8 cellular contexts compared by ENCODE assay signal in the genomic region with DNA sequence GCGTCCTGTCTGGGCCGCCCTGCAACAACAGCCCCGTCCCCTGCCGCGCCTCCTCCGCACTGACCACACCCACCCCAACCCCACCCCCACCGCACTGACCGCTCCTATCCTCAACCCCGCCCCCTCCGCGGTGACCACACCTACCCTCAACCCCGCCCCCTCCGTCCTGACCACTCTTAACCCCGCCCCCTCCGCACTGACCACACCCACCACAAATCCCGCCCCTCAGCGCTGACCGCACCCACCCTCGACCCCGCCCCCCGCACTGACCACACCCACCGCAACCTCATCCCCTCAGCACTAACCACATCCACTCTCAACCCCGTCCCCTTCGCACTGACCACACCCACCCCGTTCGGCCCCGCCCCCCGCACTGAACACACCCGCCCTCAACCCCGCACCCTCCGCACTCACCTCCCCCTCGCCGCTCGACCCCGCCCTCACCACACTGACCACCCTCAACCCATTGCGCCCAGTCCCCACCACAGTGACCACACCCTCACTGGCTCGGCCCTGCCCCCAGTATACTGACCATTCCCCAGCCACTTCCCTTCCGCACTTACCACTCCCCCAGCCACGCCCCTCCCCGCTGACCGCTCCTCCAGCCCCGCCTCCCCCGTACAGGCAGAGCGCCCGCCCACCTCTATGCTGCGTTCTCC. TPM values are rescaled to one million over a fixed set of nuclear protein-coding genes. Genes with fewer than 3 reads are reported as not detected.
DNase-seq lines count a peak whose midpoint lies in the region; ATAC-seq and TF ChIP-seq lines count a peak whose summit lies in the region.

No MANE protein-coding gene starts in this region.

- peak overlapping the region; percentile 71 for H3K4me3 ChIP-seq in GM12865 (ENCODE audit: low read depth, low read length)

- TF ChIP-seq CTCF in GM12865 (IDR thresholded peaks at IDR 0.05; ENCODE audit: insufficient read depth, low read depth, low read length, missing control alignments) = no peak

- H3K27me3 Mint-ChIP-seq in activated T-cell treated with anti-CD3 and anti-CD28 coated beads, Interleukin-2, amount 50 U/mL, for 72 hours (ENCODE audit: low read depth) = peaks cover 38% of the 10 kb centered on the region

- peak; percentile 56 for ATAC-seq in HG02970 (IDR thresholded peaks at IDR 0.05; ENCODE audit: low FRiP score, unreplicated experiment)
- peak; percentile 67 to 77 for ATAC-seq in activated T-cell treated with anti-CD3 and anti-CD28 coated beads, Interleukin-2, amount 50 U/mL, for 72 hours (replicated peaks in 1 of 2)

- no peaks in the 10 kb centered on the region for H3K9me3 Mint-ChIP-seq in activated T-cell treated with anti-CD3 and anti-CD28 coated beads, Interleukin-2, amount 50 U/mL, for 72 hours

- H3K36me3 Mint-ChIP-seq in activated T-cell treated with anti-CD3 and anti-CD28 coated beads, Interleukin-2, amount 50 U/mL, for 72 hours (ENCODE audit: insufficient read depth in 2 of 2) = no peaks in the 10 kb centered on the region

- H3K27ac Mint-ChIP-seq in activated T-cell treated with anti-CD3 and anti-CD28 coated beads, Interleukin-2, amount 50 U/mL, for 72 hours = peak overlapping the region; percentile 89

- peak overlapping the region; percentile 73 to 74 for H3K4me3 Mint-ChIP-seq in activated T-cell treated with anti-CD3 and anti-CD28 coated beads, Interleukin-2, amount 50 U/mL, for 72 hours

- H3K4me1 Mint-ChIP-seq in activated T-cell treated with anti-CD3 and anti-CD28 coated beads, Interleukin-2, amount 50 U/mL, for 72 hours (ENCODE audit: low read depth) = peaks cover 5% of the 10 kb centered on the region

- DNase-seq in GM12865 (ENCODE audit: low read depth) (peak; percentile 97), OCI-M2 (lab: John Stamatoyannopoulos, UW; ENCODE audit: unreplicated experiment) (peak; percentile 98), fibroblast of gingiva (ENCODE audit: low read depth) (peak; percentile 98), myocyte (ENCODE audit: low read depth) (peak; percentile 11), KBM-7 (no peak)
- peak; percentile 76 to 84 for DNase-seq in activated T-cell treated with anti-CD3 and anti-CD28 coated beads, Interleukin-2, amount 50 U/mL, for 72 hours
- DNase-seq in stimulated activated CD8-positive, alpha-beta memory T cell treated with anti-CD3 and anti-CD28 coated beads, Interleukin-4, amount 100 ng/mL, for 48 hours = peak; percentile 86

- in situ Hi-C loops in KBM-7 (cut with MboI; ENCODE audit: low pct_unique_long_range_greater_than_20kb, low sequenced_read_pairs) = no loop called here

RNA-seq across cellular contexts. Expression of a gene that starts 8.2 kb away (rescaled TPM):
- total RNA-seq in activated T-cell treated with anti-CD3 and anti-CD28 coated beads, Interleukin-2, amount 50 U/mL, for 72 hours = not detected
- not detected in 2 replicates for total RNA-seq in myocyte
- not detected for polyA plus RNA-seq in myocyte (2012)
